ENCODE assay signal across 11 cellular contexts in genomic region chr2:39875182-39875913, GRCh38.
A peak's percentile ranks its signal among the peaks of the same experiment; 100 is the strongest.
DNase-seq lines count a peak whose midpoint lies in the region; ATAC-seq and TF ChIP-seq lines count a peak whose summit lies in the region.
"Had no signal": no experiment of that assay in that cellular context is flagged by ENCODE, and none has a peak within 500 bp of the region (broad histone marks: within the 10 kb centered on the region; RNA-seq: fewer than 3 reads in every experiment).

No MANE protein-coding gene starts in this region.

- H3K27ac ChIP-seq in C4-2B (peak overlapping the region; percentile 39; the same call in 1 of the 2 replicates), foreskin keratinocyte (no peak overlapping the region)

- H3K27me3 ChIP-seq in foreskin keratinocyte, result no peaks in the 10 kb centered on the region

- in situ Hi-C loops in SK-MEL-5 (cut with HindIII; ENCODE audit: low pct_unique_long_range_greater_than_20kb, low sequenced_read_pairs), result no loop called here

- DNase-seq in SK-MEL-5 (ENCODE audit: low read depth, low spot score), result peak; percentile 11
- DNase-seq in foreskin keratinocyte, result peak; percentile 66 to 73
- peak; percentile 72 for DNase-seq in renal cortical epithelial cell (ENCODE audit: low read depth)
- DNase-seq in activated CD8-positive, alpha-beta memory T cell treated with anti-CD3 and anti-CD28 coated beads for 24 hours, result no peak
- DNase-seq: KBM-7, retina had no signal

- TF ChIP-seq CTCF in C4-2B (conservative IDR thresholded peaks at IDR 0.05) (no peak), foreskin keratinocyte (conservative IDR thresholded peaks at IDR 0.05) (no peak)

- ATAC-seq in foreskin keratinocyte (peak; percentile 17), GM19324 (IDR thresholded peaks at IDR 0.05; ENCODE audit: low FRiP score, unreplicated experiment) (no peak), HG02798 (IDR thresholded peaks at IDR 0.05; ENCODE audit: poor library complexity, unreplicated experiment) (no peak), HG02763 (IDR thresholded peaks at IDR 0.05; ENCODE audit: unreplicated experiment) (no peak)
- ATAC-seq: stimulated activated effector memory CD8-positive, alpha-beta T cell treated with anti-CD3 and anti-CD28 coated beads, Interleukin-12 subunit alpha, Interleukin-12 subunit beta, amount 100 ng/mL, for 72 hours had no signal

- H3K4me1 ChIP-seq in foreskin keratinocyte, result peaks cover 13% of the 10 kb centered on the region
